ENCODE assay signal across 28 cellular contexts in the genomic region with DNA sequence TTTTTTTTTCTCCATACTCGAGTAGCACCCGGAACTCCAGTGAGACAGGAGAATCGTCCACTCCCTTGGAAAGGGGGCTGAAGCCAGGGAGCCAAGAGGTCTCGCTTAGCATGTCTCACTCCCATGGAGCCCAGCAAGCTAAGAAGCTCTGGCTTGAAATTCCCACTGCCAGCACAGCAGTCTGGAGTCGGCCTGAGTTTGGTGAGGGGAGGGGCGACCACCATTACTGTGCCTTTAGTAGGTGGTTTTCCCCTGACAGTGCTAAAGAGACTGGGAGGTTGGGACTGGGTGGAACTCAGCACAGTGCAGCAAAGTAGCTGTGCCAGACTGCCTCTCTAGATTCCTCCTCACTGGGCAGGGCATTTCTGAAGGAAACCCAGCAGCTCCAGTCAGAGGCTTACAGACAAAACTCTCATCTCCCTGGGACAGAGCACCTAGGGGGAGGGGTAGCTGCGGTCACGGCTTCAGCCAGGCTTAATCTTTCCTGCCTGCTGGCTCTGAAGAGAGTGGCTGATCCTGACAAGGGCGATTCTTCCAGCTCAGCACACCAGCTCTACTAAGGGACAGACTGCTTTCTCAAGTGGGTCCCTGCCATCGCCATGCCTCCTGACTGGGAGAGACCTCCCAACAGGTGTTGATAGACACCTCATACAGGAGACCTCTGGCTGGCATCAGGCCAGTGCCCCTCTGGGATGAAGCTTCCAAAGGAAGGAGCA.
A peak's percentile ranks its signal among the peaks of the same experiment; 100 is the strongest.
DNase-seq lines count a peak whose midpoint lies in the region; ATAC-seq, FAIRE-seq and TF ChIP-seq lines count a peak whose summit lies in the region.
"Had no signal": no experiment of that assay in that cellular context is flagged by ENCODE, and none has a peak within 500 bp of the region (broad histone marks: within the 10 kb centered on the region; RNA-seq: fewer than 3 reads in every experiment).

No MANE protein-coding gene starts in this region.

- peak in 1 of 2 donors; percentile 57 for ATAC-seq in right cardiac atrium
- ATAC-seq in Right ventricle myocardium inferior, result no peak
- ATAC-seq in HG03139 (IDR thresholded peaks at IDR 0.05; ENCODE audit: unreplicated experiment), result no peak
- ATAC-seq in gastroesophageal sphincter, result no peak
- ATAC-seq: A549; activated CD8-positive, alpha-beta T cell treated with anti-CD3 and anti-CD28 coated beads for 36 hours; effector memory CD8-positive, alpha-beta T cell; naive thymus-derived CD4-positive, alpha-beta T cell; pancreas; stimulated activated effector memory CD8-positive, alpha-beta T cell treated with anti-CD3 and anti-CD28 coated beads, Interleukin-12 subunit alpha, Interleukin-12 subunit beta, amount 100 ng/mL, for 72 hours had no signal

- intact Hi-C loops in right cardiac atrium (cut with DNase I), result no loop called here
- intact Hi-C loops in Right ventricle myocardium inferior (cut with DNase I), result no loop called here
- intact Hi-C loops in thyroid gland (cut with DNase I), result no loop called here

- DNase-seq in right cardiac atrium, result peak in 2 of 3 donors; percentile 39 to 41
- no peak for DNase-seq in Right ventricle myocardium inferior (ENCODE audit: missing footprints)
- DNase-seq in bronchial epithelial cell (ENCODE audit: low read depth), result no peak
- peak; percentile 20 for DNase-seq in left kidney (ENCODE audit: low read depth, low spot score)
- peak; percentile 71 to 80 for DNase-seq in thyroid gland
- DNase-seq in D721Med (ENCODE audit: insufficient read length, low spot score), result no peak
- DNase-seq: activated CD4-positive, CD25-positive, alpha-beta regulatory T cell; activated CD8-positive, alpha-beta T cell treated with anti-CD3 and anti-CD28 coated beads for 36 hours; activated naive CD4-positive, alpha-beta T cell treated with Interleukin-2 at 50 U/mL for 16 hours; activated T-cell treated with anti-CD3 and anti-CD28 coated beads, Interleukin-2, amount 50 U/mL, for 1 hour; amygdala; BE2C; cerebellar nuclear complex; effector memory CD8-positive, alpha-beta T cell; KBM-7; mammary epithelial cell; naive thymus-derived CD4-positive, alpha-beta T cell; NCI-H1694 treated with DMSO at 0.1 percent for 48 hours; NCI-H774; PC-9 had no signal

- no peak for TF ChIP-seq EP300 in gastroesophageal sphincter (IDR thresholded peaks at IDR 0.05)

- H3K4me3 ChIP-seq in right cardiac atrium (ENCODE audit: low read length) (no peak overlapping the region), bronchial epithelial cell (ENCODE audit: low read depth, low read length) (no peak overlapping the region), thyroid gland (replicated peaks in 1 of 3) (no peak overlapping the region), gastroesophageal sphincter (no peak overlapping the region)
- H3K4me3 ChIP-seq: A549, heart left ventricle, pancreas, PC-9, SK-N-MC had no signal

- H3K27me3 ChIP-seq in right cardiac atrium (ENCODE audit: control insufficient read depth, insufficient read depth) (no peaks in the 10 kb centered on the region), bronchial epithelial cell (ENCODE audit: control insufficient read depth, insufficient read depth, low read length) (no peaks in the 10 kb centered on the region), thyroid gland (no peaks in the 10 kb centered on the region), gastroesophageal sphincter (no peaks in the 10 kb centered on the region)
- H3K27me3 ChIP-seq: BE2C, heart left ventricle, pancreas had no signal

- H3K27ac ChIP-seq in right cardiac atrium (ENCODE audit: low read length) (no peak overlapping the region), thyroid gland (peak overlapping the region in 2 of 3 donors; percentile 10 to 49), gastroesophageal sphincter (no peak overlapping the region)
- H3K27ac ChIP-seq: A549, heart left ventricle, pancreas, PC-9, SK-N-MC had no signal

- 50% methylated on average over 10 of the region's 10 CpGs for WGBS in right cardiac atrium
- WGBS in thyroid gland, 2 donors, result 22 to 32% methylated on average over 10 of the region's 10 CpGs
- WGBS in gastroesophageal sphincter (ENCODE audit: low coverage in 1 of 2), 2 donors, result no CpG with 5 or more reads among the region's 10 CpGs

- no peak for TF ChIP-seq CTCF in bronchial epithelial cell (IDR thresholded peaks at IDR 0.05; ENCODE audit: insufficient read depth, low read length, severe bottlenecking)
- no peak for TF ChIP-seq CTCF in thyroid gland (IDR thresholded peaks at IDR 0.05)
- no peak for TF ChIP-seq CTCF in D721Med (IDR thresholded peaks at IDR 0.05; ENCODE audit: insufficient read depth, missing control alignments)
- no peak for TF ChIP-seq CTCF in gastroesophageal sphincter (IDR thresholded peaks at IDR 0.05)

- H3K4me1 ChIP-seq in right cardiac atrium (ENCODE audit: control insufficient read depth, insufficient read depth, low read length) (no peaks in the 10 kb centered on the region), thyroid gland (no peaks in the 10 kb centered on the region), gastroesophageal sphincter (no peaks in the 10 kb centered on the region)
- H3K4me1 ChIP-seq: A549, BE2C, heart left ventricle, pancreas had no signal

- TF ChIP-seq POLR2A in thyroid gland (IDR thresholded peaks at IDR 0.05) (no peak), gastroesophageal sphincter (IDR thresholded peaks at IDR 0.05) (no peak)

- H3K36me3 ChIP-seq in bronchial epithelial cell (ENCODE audit: control insufficient read depth, insufficient read depth, low read length), result no peaks in the 10 kb centered on the region
- H3K36me3 ChIP-seq in thyroid gland, result no peaks in the 10 kb centered on the region
- no peaks in the 10 kb centered on the region for H3K36me3 ChIP-seq in gastroesophageal sphincter
- H3K36me3 ChIP-seq: BE2C, heart left ventricle, pancreas had no signal

- H3K9me3 ChIP-seq in right cardiac atrium (ENCODE audit: control insufficient read depth, low read length), result no peaks in the 10 kb centered on the region
- no peaks in the 10 kb centered on the region for H3K9me3 ChIP-seq in thyroid gland
- H3K9me3 ChIP-seq in gastroesophageal sphincter, result peaks cover 0 to 28% (median 0%) of the 10 kb centered on the region in 3 donors
- H3K9me3 ChIP-seq: pancreas had no signal

- FAIRE-seq in bronchial epithelial cell (lab: Jason Lieb, UNC) (peak; percentile 18), D721Med (lab: Jason Lieb, UNC) (no peak)
- FAIRE-seq: A549, islet of Langerhans, pancreas had no signal

Comparison
In these comparisons a context has a peak if more than half of its experiments do, and no peak if none do; other contexts are left out.
1. DNase-seq: peak in right cardiac atrium (2 of 3), left kidney (single experiment) and thyroid gland (2 of 2); none in Right ventricle myocardium inferior (single experiment), bronchial epithelial cell (single experiment) and D721Med (single experiment).
2. H3K27ac ChIP-seq: peak in thyroid gland (2 of 3); none in right cardiac atrium (single experiment) and gastroesophageal sphincter (0 of 4).